Comparison of ENCODE assay signal across 1 cellular context in genomic region chr3:197376735-197377555, GRCh38.
TF ChIP-seq lines count a peak whose summit lies in the region.

No MANE protein-coding gene starts in this region.

TF ChIP-seq in IMR-90, 13 proteins besides CTCF, POLR2A, EP300 and RAD21 (continued from another document):
- no peak for TF ChIP-seq RCOR1 (IDR thresholded peaks at IDR 0.05; ENCODE audit: insufficient replicate concordance, low read length)
- no peak for TF ChIP-seq USF2 (IDR thresholded peaks at IDR 0.05; ENCODE audit: low read depth, low read length)
- no peak for TF ChIP-seq FOS (IDR thresholded peaks at IDR 0.05; ENCODE audit: low read depth, low read length)
- TF ChIP-seq MAZ (IDR thresholded peaks at IDR 0.05; ENCODE audit: borderline replicate concordance, low read depth, low read length): no peak
- TF ChIP-seq ELK1 (IDR thresholded peaks at IDR 0.05; ENCODE audit: borderline replicate concordance, low read depth, low read length): no peak
- TF ChIP-seq NFE2L2 (IDR thresholded peaks at IDR 0.05; ENCODE audit: low read depth, low read length): no peak
TF ChIP-seq in IMR-90: peak in this region for 0.
